13 cellular contexts compared by ENCODE assay signal in genomic region chr13:99687728-99688397, GRCh38.
DNase-seq lines count a peak whose midpoint lies in the region; ATAC-seq and TF ChIP-seq lines count a peak whose summit lies in the region.
"Had no signal": no experiment of that assay in that cellular context is flagged by ENCODE, and none has a peak within 500 bp of the region (broad histone marks: within the 10 kb centered on the region; RNA-seq: fewer than 3 reads in every experiment).

No MANE protein-coding gene starts in this region.

- no peak for TF ChIP-seq POLR2A in suprapubic skin (IDR thresholded peaks at IDR 0.05)

- H3K36me3 ChIP-seq in ES-I3 (ENCODE audit: insufficient read depth, low read length) (no peaks in the 10 kb centered on the region), ectodermal cell (ENCODE audit: control insufficient read depth, insufficient read depth, low read length) (no peaks in the 10 kb centered on the region), mesodermal cell (ENCODE audit: control insufficient read depth, insufficient read depth, low read length) (no peaks in the 10 kb centered on the region), suprapubic skin (no peaks in the 10 kb centered on the region)
- H3K36me3 ChIP-seq: ovary, SJCRH30 had no signal

- no peaks in the 10 kb centered on the region for H3K9me3 ChIP-seq in ES-I3 (ENCODE audit: control insufficient read depth, insufficient read depth, low read length)
- H3K9me3 ChIP-seq in ectodermal cell (ENCODE audit: control insufficient read depth, low read length), result no peaks in the 10 kb centered on the region
- no peaks in the 10 kb centered on the region for H3K9me3 ChIP-seq in mesodermal cell (ENCODE audit: control insufficient read depth, low read length)
- H3K9me3 ChIP-seq in suprapubic skin, result no peaks in the 10 kb centered on the region
- H3K9me3 ChIP-seq: ovary, SJCRH30 had no signal

- no peak for ATAC-seq in HG02642 (IDR thresholded peaks at IDR 0.05; ENCODE audit: poor library complexity, unreplicated experiment)

- POLR2A ChIA-PET in HEK293T (lab: Yijun Ruan, JAX), result no interaction called here

- H3K4me3 ChIP-seq in ectodermal cell (ENCODE audit: insufficient read depth, low read depth, low read length) (peak overlapping the region; percentile 8), mesodermal cell (ENCODE audit: extremely low read depth, insufficient read depth, low read length, poor library complexity, severe bottlenecking) (no peak overlapping the region), suprapubic skin (no peak overlapping the region)
- H3K4me3 ChIP-seq: ovary, SJCRH30 had no signal

- TF ChIP-seq EP300 in suprapubic skin (IDR thresholded peaks at IDR 0.05), result no peak

- 5 to 22% methylated on average over 4 to 5 of the region's 5 CpGs for WGBS in ectodermal cell, 2 experiments
- WGBS in mesodermal cell (ENCODE audit: insufficient coverage in 2 of 2), 2 experiments, result 0% methylated on average over 2 of the region's 5 CpGs; no CpG with 5 or more reads in 1 of the 2 experiments
- WGBS in suprapubic skin, result 89% methylated on average over 5 of the region's 5 CpGs

- H3K9ac ChIP-seq in ES-I3 (ENCODE audit: low read depth, low read length), result peak overlapping the region; percentile 31

- CTCF ChIA-PET in HEK293T (lab: Yijun Ruan, JAX), result no interaction called here

- H3K4me1 ChIP-seq in ES-I3 (ENCODE audit: insufficient read depth, low read length) (peaks cover 58% of the 10 kb centered on the region), ectodermal cell (ENCODE audit: control insufficient read depth, insufficient read depth, low read length) (peaks cover 54% of the 10 kb centered on the region), mesodermal cell (ENCODE audit: control insufficient read depth, insufficient read depth, low read length, poor library complexity, severe bottlenecking) (peaks cover 50% of the 10 kb centered on the region), suprapubic skin (no peaks in the 10 kb centered on the region)

- DNase-seq in NCI-H446 (lab: John Stamatoyannopoulos, UW), result peak; percentile 27 to 68
- no peak for DNase-seq in suprapubic skin (ENCODE audit: low spot score in 2 of 2)
- DNase-seq in HEK293T (ENCODE audit: extremely low spot score), result no peak
- no peak for DNase-seq in KG1 (lab: John Stamatoyannopoulos, UW)
- DNase-seq: activated CD4-positive, alpha-beta memory T cell treated with anti-CD3 and anti-CD28 coated beads for 36 hours; DMS153; MV-4-11; ovary; SJCRH30 had no signal

- H3K27ac ChIP-seq in ectodermal cell (ENCODE audit: insufficient read depth, low read depth, low read length, poor library complexity, severe bottlenecking) (peak overlapping the region; percentile 28), mesodermal cell (ENCODE audit: low read depth, low read length, severe bottlenecking) (peak overlapping the region; percentile 75), suprapubic skin (no peak overlapping the region)
- H3K27ac ChIP-seq: ovary, SJCRH30 had no signal

- H3K27me3 ChIP-seq in ectodermal cell (ENCODE audit: control insufficient read depth, insufficient read depth, low read length, poor library complexity, severe bottlenecking), result no peaks in the 10 kb centered on the region
- no peaks in the 10 kb centered on the region for H3K27me3 ChIP-seq in suprapubic skin
- H3K27me3 ChIP-seq: ovary, SJCRH30 had no signal

- no peak for TF ChIP-seq CTCF in suprapubic skin (IDR thresholded peaks at IDR 0.05)

TF ChIP-seq in HEK293T, 16 proteins besides CTCF, POLR2A, EP300 and RAD21:
- TF ChIP-seq ZNF384 (IDR thresholded peaks at IDR 0.05) (no peak), CTBP1 (IDR thresholded peaks at IDR 0.05; ENCODE audit: borderline replicate concordance) (no peak), FOXM1 (IDR thresholded peaks at IDR 0.05; ENCODE audit: borderline replicate concordance) (no peak), L3MBTL2 (conservative IDR thresholded peaks at IDR 0.05) (no peak), FOXK2 (IDR thresholded peaks at IDR 0.05) (no peak), SUZ12 (IDR thresholded peaks at IDR 0.05) (no peak), ARNT (IDR thresholded peaks at IDR 0.05) (no peak), ELF4 (IDR thresholded peaks at IDR 0.05) (no peak), PKNOX1 (IDR thresholded peaks at IDR 0.05) (no peak), LEF1 (IDR thresholded peaks at IDR 0.05; ENCODE audit: borderline replicate concordance) (no peak), NFRKB (IDR thresholded peaks at IDR 0.05) (no peak), TARDBP (IDR thresholded peaks at IDR 0.05) (no peak), BHLHE40 (IDR thresholded peaks at IDR 0.05; ENCODE audit: borderline replicate concordance) (no peak), FOXA1 (IDR thresholded peaks at IDR 0.05) (no peak), SP1 (IDR thresholded peaks at IDR 0.05) (no peak)

Comparison
In these comparisons a context has a peak if more than half of its experiments do, and no peak if none do; other contexts are left out.
1. DNase-seq: peak in NCI-H446 (2 of 2); none in suprapubic skin (0 of 2), HEK293T (single experiment) and KG1 (single experiment).